ENCODE assay signal across 1 cellular context in the genomic region with DNA sequence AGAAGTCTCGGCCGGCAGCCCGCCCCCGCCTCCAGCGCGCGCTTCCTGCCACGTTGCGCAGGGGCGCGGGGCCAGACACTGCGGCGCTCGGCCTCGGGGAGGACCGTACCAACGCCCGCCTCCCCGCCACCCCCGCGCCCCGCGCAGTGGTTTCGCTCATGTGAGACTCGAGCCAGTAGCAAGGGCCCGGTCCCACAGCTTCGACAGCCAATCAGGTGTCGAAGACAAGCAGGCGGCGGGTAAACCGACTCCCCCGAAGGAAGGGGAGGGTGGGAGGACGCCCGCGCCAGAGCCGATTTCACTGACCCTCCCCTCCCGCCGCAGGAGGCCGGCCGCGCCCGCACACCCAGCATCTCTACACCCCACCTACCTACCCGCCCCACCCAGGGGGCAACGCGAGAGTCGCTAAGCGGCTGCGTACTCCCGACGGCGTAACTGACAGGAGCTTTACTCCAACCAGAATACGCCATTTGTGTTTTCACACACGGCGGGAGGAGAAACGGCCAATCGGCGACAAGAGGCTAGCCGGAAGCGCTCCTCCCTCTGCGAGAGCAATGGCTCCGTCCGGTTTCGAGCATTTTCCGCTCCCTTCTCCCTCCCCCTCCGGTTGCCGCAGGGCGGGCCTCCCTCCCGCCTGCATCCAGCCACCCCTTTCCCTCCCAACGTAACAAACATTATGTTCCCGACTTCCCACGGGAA.
TF ChIP-seq lines count a peak whose summit lies in the region.

No MANE protein-coding gene starts in this region.

TF ChIP-seq in K562, 482 proteins besides CTCF, POLR2A, EP300 and RAD21 (continued from another document and continues in another):
- TF ChIP-seq ZNF512 (tag; IDR thresholded peaks at IDR 0.05), result no peak
- peak; percentile 98 for TF ChIP-seq CXXC5 (CRISPR knock-in tag; IDR thresholded peaks at IDR 0.05)
- TF ChIP-seq, protein P1, sequence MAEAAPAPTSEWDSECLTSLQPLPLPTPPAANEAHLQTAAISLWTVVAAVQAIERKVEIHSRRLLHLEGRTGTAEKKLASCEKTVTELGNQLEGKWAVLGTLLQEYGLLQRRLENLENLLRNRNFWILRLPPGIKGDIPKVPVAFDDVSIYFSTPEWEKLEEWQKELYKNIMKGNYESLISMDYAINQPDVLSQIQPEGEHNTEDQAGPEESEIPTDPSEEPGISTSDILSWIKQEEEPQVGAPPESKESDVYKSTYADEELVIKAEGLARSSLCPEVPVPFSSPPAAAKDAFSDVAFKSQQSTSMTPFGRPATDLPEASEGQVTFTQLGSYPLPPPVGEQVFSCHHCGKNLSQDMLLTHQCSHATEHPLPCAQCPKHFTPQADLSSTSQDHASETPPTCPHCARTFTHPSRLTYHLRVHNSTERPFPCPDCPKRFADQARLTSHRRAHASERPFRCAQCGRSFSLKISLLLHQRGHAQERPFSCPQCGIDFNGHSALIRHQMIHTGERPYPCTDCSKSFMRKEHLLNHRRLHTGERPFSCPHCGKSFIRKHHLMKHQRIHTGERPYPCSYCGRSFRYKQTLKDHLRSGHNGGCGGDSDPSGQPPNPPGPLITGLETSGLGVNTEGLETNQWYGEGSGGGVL (CRISPR knock-in tag; IDR thresholded peaks at IDR 0.05), result no peak
- no peak for TF ChIP-seq KDM2B (CRISPR knock-in tag; IDR thresholded peaks at IDR 0.05)
- TF ChIP-seq, protein P2, sequence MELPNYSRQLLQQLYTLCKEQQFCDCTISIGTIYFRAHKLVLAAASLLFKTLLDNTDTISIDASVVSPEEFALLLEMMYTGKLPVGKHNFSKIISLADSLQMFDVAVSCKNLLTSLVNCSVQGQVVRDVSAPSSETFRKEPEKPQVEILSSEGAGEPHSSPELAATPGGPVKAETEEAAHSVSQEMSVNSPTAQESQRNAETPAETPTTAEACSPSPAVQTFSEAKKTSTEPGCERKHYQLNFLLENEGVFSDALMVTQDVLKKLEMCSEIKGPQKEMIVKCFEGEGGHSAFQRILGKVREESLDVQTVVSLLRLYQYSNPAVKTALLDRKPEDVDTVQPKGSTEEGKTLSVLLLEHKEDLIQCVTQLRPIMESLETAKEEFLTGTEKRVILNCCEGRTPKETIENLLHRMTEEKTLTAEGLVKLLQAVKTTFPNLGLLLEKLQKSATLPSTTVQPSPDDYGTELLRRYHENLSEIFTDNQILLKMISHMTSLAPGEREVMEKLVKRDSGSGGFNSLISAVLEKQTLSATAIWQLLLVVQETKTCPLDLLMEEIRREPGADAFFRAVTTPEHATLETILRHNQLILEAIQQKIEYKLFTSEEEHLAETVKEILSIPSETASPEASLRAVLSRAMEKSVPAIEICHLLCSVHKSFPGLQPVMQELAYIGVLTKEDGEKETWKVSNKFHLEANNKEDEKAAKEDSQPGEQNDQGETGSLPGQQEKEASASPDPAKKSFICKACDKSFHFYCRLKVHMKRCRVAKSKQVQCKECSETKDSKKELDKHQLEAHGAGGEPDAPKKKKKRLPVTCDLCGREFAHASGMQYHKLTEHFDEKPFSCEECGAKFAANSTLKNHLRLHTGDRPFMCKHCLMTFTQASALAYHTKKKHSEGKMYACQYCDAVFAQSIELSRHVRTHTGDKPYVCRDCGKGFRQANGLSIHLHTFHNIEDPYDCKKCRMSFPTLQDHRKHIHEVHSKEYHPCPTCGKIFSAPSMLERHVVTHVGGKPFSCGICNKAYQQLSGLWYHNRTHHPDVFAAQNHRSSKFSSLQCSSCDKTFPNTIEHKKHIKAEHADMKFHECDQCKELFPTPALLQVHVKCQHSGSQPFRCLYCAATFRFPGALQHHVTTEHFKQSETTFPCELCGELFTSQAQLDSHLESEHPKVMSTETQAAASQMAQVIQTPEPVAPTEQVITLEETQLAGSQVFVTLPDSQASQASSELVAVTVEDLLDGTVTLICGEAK (IDR thresholded peaks at IDR 0.05), result peak; percentile 90
- TF ChIP-seq, protein P2 (CRISPR knock-in tag; IDR thresholded peaks at IDR 0.05), result no peak
- no peak for TF ChIP-seq ZNF408 (CRISPR knock-in tag; IDR thresholded peaks at IDR 0.05; ENCODE audit: low read depth)
- peak; percentile 90 for TF ChIP-seq ASH1L (IDR thresholded peaks at IDR 0.05; ENCODE audit: borderline replicate concordance, low read depth, partially characterized antibody)
- TF ChIP-seq RBM39 (optimal IDR thresholded peaks at IDR 0.05; ENCODE audit: low read depth, low read length), result no peak
- TF ChIP-seq, protein P3, sequence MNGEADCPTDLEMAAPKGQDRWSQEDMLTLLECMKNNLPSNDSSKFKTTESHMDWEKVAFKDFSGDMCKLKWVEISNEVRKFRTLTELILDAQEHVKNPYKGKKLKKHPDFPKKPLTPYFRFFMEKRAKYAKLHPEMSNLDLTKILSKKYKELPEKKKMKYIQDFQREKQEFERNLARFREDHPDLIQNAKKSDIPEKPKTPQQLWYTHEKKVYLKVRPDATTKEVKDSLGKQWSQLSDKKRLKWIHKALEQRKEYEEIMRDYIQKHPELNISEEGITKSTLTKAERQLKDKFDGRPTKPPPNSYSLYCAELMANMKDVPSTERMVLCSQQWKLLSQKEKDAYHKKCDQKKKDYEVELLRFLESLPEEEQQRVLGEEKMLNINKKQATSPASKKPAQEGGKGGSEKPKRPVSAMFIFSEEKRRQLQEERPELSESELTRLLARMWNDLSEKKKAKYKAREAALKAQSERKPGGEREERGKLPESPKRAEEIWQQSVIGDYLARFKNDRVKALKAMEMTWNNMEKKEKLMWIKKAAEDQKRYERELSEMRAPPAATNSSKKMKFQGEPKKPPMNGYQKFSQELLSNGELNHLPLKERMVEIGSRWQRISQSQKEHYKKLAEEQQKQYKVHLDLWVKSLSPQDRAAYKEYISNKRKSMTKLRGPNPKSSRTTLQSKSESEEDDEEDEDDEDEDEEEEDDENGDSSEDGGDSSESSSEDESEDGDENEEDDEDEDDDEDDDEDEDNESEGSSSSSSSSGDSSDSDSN (IDR thresholded peaks at IDR 0.05; ENCODE audit: borderline replicate concordance in 1 of 2, low read depth in 2 of 2, low read length in 2 of 2), result no peak
- TF ChIP-seq FIP1L1 (IDR thresholded peaks at IDR 0.05; ENCODE audit: low read depth, low read length, poor library complexity, severe bottlenecking), result peak; percentile 97
- TF ChIP-seq PTBP1 (IDR thresholded peaks at IDR 0.05; ENCODE audit: low read depth, low read length), result peak; percentile 88
- peak; percentile 55; the same call in 1 of the 2 replicates for TF ChIP-seq KLF16 (IDR thresholded peaks at IDR 0.05)
- peak; percentile 91 to 96 for TF ChIP-seq MLLT1 (IDR thresholded peaks at IDR 0.05)
- peak; percentile 73; the same call in 1 of the 2 replicates for TF ChIP-seq PHB (CRISPR knock-in tag; IDR thresholded peaks at IDR 0.05)
- TF ChIP-seq NFE2 (IDR thresholded peaks at IDR 0.05; ENCODE audit: low read depth), result no peak
- peak; percentile 96 for TF ChIP-seq BHLHE40 (IDR thresholded peaks at IDR 0.05; ENCODE audit: low read length)
- TF ChIP-seq, protein P4, sequence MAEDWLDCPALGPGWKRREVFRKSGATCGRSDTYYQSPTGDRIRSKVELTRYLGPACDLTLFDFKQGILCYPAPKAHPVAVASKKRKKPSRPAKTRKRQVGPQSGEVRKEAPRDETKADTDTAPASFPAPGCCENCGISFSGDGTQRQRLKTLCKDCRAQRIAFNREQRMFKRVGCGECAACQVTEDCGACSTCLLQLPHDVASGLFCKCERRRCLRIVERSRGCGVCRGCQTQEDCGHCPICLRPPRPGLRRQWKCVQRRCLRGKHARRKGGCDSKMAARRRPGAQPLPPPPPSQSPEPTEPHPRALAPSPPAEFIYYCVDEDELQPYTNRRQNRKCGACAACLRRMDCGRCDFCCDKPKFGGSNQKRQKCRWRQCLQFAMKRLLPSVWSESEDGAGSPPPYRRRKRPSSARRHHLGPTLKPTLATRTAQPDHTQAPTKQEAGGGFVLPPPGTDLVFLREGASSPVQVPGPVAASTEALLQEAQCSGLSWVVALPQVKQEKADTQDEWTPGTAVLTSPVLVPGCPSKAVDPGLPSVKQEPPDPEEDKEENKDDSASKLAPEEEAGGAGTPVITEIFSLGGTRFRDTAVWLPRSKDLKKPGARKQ (CRISPR knock-in tag; IDR thresholded peaks at IDR 0.05), result no peak
- TF ChIP-seq ZBTB17 (CRISPR knock-in tag; IDR thresholded peaks at IDR 0.05), result peak; percentile 86
- TF ChIP-seq ZEB2 (IDR thresholded peaks at IDR 0.05), result no peak
- TF ChIP-seq ZBTB7A (IDR thresholded peaks at IDR 0.05; ENCODE audit: borderline replicate concordance, control insufficient read depth, low read depth, low read length), result peak; percentile 36; the same call in 1 of the 2 replicates
- no peak for TF ChIP-seq NCOA4 (IDR thresholded peaks at IDR 0.05; ENCODE audit: partially characterized antibody)
- TF ChIP-seq, protein P5, sequence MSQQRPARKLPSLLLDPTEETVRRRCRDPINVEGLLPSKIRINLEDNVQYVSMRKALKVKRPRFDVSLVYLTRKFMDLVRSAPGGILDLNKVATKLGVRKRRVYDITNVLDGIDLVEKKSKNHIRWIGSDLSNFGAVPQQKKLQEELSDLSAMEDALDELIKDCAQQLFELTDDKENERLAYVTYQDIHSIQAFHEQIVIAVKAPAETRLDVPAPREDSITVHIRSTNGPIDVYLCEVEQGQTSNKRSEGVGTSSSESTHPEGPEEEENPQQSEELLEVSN (IDR thresholded peaks at IDR 0.05; ENCODE audit: borderline replicate concordance in 1 of 2, extremely low read depth in 1 of 2, insufficient read depth in 1 of 2, insufficient read length in 1 of 2, low read depth in 1 of 2, low read length in 1 of 2, poor library complexity in 1 of 2, severe bottlenecking in 1 of 2), result peak; percentile 96 to 98
- TF ChIP-seq ETV6 (IDR thresholded peaks at IDR 0.05; ENCODE audit: borderline replicate concordance in 1 of 2, low read depth in 2 of 2, low read length in 1 of 2), result no peak; a peak in 1 of 4 replicates
- peak; percentile 72; the same call in 1 of the 2 replicates for TF ChIP-seq ETV6 (CRISPR knock-in tag; IDR thresholded peaks at IDR 0.05; ENCODE audit: borderline replicate concordance)
- TF ChIP-seq XRCC5 (IDR thresholded peaks at IDR 0.05; ENCODE audit: low read depth, low read length), result peak; percentile 61; the same call in 1 of the 2 replicates
- no peak for TF ChIP-seq ELF1 (tag; IDR thresholded peaks at IDR 0.05)
- TF ChIP-seq, protein P6, sequence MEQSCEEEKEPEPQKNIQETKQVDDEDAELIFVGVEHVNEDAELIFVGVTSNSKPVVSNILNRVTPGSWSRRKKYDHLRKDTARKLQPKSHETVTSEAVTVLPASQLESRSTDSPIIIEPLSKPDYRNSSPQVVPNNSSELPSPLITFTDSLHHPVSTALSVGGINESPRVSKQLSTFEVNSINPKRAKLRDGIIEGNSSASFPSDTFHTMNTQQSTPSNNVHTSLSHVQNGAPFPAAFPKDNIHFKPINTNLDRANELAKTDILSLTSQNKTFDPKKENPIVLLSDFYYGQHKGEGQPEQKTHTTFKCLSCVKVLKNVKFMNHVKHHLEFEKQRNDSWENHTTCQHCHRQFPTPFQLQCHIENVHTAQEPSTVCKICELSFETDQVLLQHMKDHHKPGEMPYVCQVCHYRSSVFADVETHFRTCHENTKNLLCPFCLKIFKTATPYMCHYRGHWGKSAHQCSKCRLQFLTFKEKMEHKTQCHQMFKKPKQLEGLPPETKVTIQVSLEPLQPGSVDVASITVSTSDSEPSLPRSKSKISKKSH (CRISPR knock-in tag; IDR thresholded peaks at IDR 0.05), result no peak
- no peak for TF ChIP-seq SRSF1 (IDR thresholded peaks at IDR 0.05; ENCODE audit: low read depth, low read length)
- TF ChIP-seq, protein P7, sequence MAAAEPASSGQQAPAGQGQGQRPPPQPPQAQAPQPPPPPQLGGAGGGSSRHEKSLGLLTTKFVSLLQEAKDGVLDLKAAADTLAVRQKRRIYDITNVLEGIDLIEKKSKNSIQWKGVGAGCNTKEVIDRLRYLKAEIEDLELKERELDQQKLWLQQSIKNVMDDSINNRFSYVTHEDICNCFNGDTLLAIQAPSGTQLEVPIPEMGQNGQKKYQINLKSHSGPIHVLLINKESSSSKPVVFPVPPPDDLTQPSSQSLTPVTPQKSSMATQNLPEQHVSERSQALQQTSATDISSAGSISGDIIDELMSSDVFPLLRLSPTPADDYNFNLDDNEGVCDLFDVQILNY (CRISPR knock-in tag; IDR thresholded peaks at IDR 0.05), result no peak
